ENCODE assay signal across 10 cellular contexts in genomic region chr7:86932038-86932512, GRCh38.
A peak's percentile ranks its signal among the peaks of the same experiment; 100 is the strongest.
DNase-seq lines count a peak whose midpoint lies in the region; FAIRE-seq and TF ChIP-seq lines count a peak whose summit lies in the region.
"Had no signal": no experiment of that assay in that cellular context is flagged by ENCODE, and none has a peak within 500 bp of the region (broad histone marks: within the 10 kb centered on the region; RNA-seq: fewer than 3 reads in every experiment).

No MANE protein-coding gene starts in this region.

- peaks cover 0 to 24% (median 0%) of the 10 kb centered on the region in 11 experiments; a peak in 9 of 22 replicates for H3K9me3 ChIP-seq in BLaER1 treated with 17β-estradiol and CSF1 and Interleukin-3, amounts not matched to agents 10 nM and 100 nM (replicated peaks in 1 of 11)
- H3K9me3 ChIP-seq in H9 (ENCODE audit: control insufficient read depth, low read depth, low read length) = no peaks in the 10 kb centered on the region
- H3K9me3 ChIP-seq in MM.1S (replicated peaks; ENCODE audit: insufficient read depth, low read length) = no peaks in the 10 kb centered on the region
- H3K9me3 ChIP-seq in neural progenitor cell (ENCODE audit: low read depth) = no peaks in the 10 kb centered on the region

- H3K4me1 ChIP-seq in BLaER1 treated with 17β-estradiol and CSF1 and Interleukin-3, amounts not matched to agents 10 nM and 100 nM = peaks cover 0 to 23% (median 9%) of the 10 kb centered on the region in 10 experiments; a peak in 13 of 20 replicates
- H3K4me1 ChIP-seq in H9 (ENCODE audit: insufficient read depth, low read length) (no peaks in the 10 kb centered on the region), MM.1S (ENCODE audit: low read length) (no peaks in the 10 kb centered on the region), neural progenitor cell (no peaks in the 10 kb centered on the region)

- H3K56ac ChIP-seq in H9 (ENCODE audit: insufficient read length, low read depth, low read length) = no peak overlapping the region

- H2BK15ac ChIP-seq in H9 (ENCODE audit: low read depth, low read length) = no peak overlapping the region

- H3K9me2 ChIP-seq in MM.1S (replicated peaks; ENCODE audit: insufficient read depth, low read length) = no peaks in the 10 kb centered on the region

- H3K9me3 Mint-ChIP-seq in H9 (no peaks in the 10 kb centered on the region), neural progenitor cell (no peaks in the 10 kb centered on the region)

- H3K14ac ChIP-seq in H9 (ENCODE audit: insufficient read depth, low read length) = no peak overlapping the region

- no peak overlapping the region for H3T11ph ChIP-seq in H9 (ENCODE audit: low read length)

- H2BK5ac ChIP-seq in H9 (ENCODE audit: insufficient read length, low read length) = no peak overlapping the region

- H3K27ac Mint-ChIP-seq in H9 = no peak overlapping the region
- no peak overlapping the region for H3K27ac Mint-ChIP-seq in neural progenitor cell

- no peak overlapping the region for H3K23ac ChIP-seq in H9 (ENCODE audit: insufficient read length, low read depth, low read length)

- peaks cover 5 to 7% of the 10 kb centered on the region in 2 experiments; a peak in 3 of 4 replicates for H3K4me1 Mint-ChIP-seq in H9
- H3K4me1 Mint-ChIP-seq in neural progenitor cell = peaks cover 2% of the 10 kb centered on the region

- no peak overlapping the region for H2AK5ac ChIP-seq in H9 (ENCODE audit: insufficient read length, low read length)

- H3K36me3 Mint-ChIP-seq in H9 (ENCODE audit: insufficient read depth in 1 of 3, low read depth in 3 of 3) = peaks cover 0 to 21% (median 0%) of the 10 kb centered on the region in 3 experiments; a peak in 4 of 7 replicates
- H3K36me3 Mint-ChIP-seq in neural progenitor cell = peaks cover 6% of the 10 kb centered on the region

- H3K4ac ChIP-seq in H9 (ENCODE audit: low read depth, low read length) = no peak overlapping the region

- DNase-seq in NOMO-1 treated with dmso at 0.1 percent for 144 hours (lab: John Stamatoyannopoulos, UW; ENCODE audit: unreplicated experiment) = peak; percentile 47
- DNase-seq in dermis blood vessel endothelial cell = peak; percentile 89
- peak; percentile 61 for DNase-seq in non-pigmented ciliary epithelial cell (ENCODE audit: low read depth)
- DNase-seq in H9 = no peak
- DNase-seq in MM.1S = no peak
- no peak for DNase-seq in neural progenitor cell (ENCODE audit: low spot score)
- no peak for DNase-seq in GM19239 (ENCODE audit: insufficient read length, low spot score)
- DNase-seq: GF-D8, NCI-H345 had no signal

- no peak overlapping the region for H2BK12ac ChIP-seq in H9 (ENCODE audit: insufficient read length, low read depth, low read length)

- H3K18ac ChIP-seq in H9 (ENCODE audit: insufficient read length, low read depth, low read length) = no peak overlapping the region

- peak overlapping the region in 3 of 11 experiments; percentile 1 to 12 (median 6); a peak in 2 of 22 replicates for H3K9ac ChIP-seq in BLaER1 treated with 17β-estradiol and CSF1 and Interleukin-3, amounts not matched to agents 10 nM and 100 nM
- no peak overlapping the region for H3K9ac ChIP-seq in H9 (ENCODE audit: extremely low read depth, insufficient read length, low read length)
- H3K9ac ChIP-seq in MM.1S (ENCODE audit: low read length) = no peak overlapping the region
- no peak overlapping the region for H3K9ac ChIP-seq in neural progenitor cell

- FAIRE-seq in GM19239 (lab: Jason Lieb, UNC) = no peak

- no peaks in the 10 kb centered on the region for H3K79me1 ChIP-seq in H9 (ENCODE audit: insufficient read depth, low read depth, low read length, poor library complexity, severe bottlenecking)

- no peaks in the 10 kb centered on the region for H3K36me3 ChIP-seq in BLaER1 treated with 17β-estradiol and CSF1 and Interleukin-3, amounts not matched to agents 10 nM and 100 nM
- no peaks in the 10 kb centered on the region for H3K36me3 ChIP-seq in MM.1S (replicated peaks; ENCODE audit: insufficient read depth, low read length)
- peaks cover 14% of the 10 kb centered on the region for H3K36me3 ChIP-seq in neural progenitor cell

- no peaks in the 10 kb centered on the region for H3K27me3 ChIP-seq in BLaER1 treated with 17β-estradiol and CSF1 and Interleukin-3, amounts not matched to agents 10 nM and 100 nM
- H3K27me3 ChIP-seq in H9 (ENCODE audit: insufficient read depth, low read length) = no peaks in the 10 kb centered on the region
- H3K27me3 ChIP-seq in MM.1S (replicated peaks; ENCODE audit: insufficient read depth, low read length) = no peaks in the 10 kb centered on the region
- no peaks in the 10 kb centered on the region for H3K27me3 ChIP-seq in neural progenitor cell

- H4K5ac ChIP-seq in H9 (ENCODE audit: insufficient read length, low read depth, low read length) = no peak overlapping the region

- peak overlapping the region in 7 of 11 experiments; percentile 1 to 46 (median 25); a peak in 8 of 22 replicates for H3K4me2 ChIP-seq in BLaER1 treated with 17β-estradiol and CSF1 and Interleukin-3, amounts not matched to agents 10 nM and 100 nM
- H3K4me2 ChIP-seq in H9 (ENCODE audit: insufficient read depth, insufficient read length, low read length) = no peak overlapping the region
- no peak overlapping the region for H3K4me2 ChIP-seq in MM.1S (ENCODE audit: low read depth, low read length)
- H3K4me2 ChIP-seq in neural progenitor cell = no peak overlapping the region

- no peak overlapping the region for H2BK120ac ChIP-seq in H9 (ENCODE audit: low read depth, low read length, poor library complexity, severe bottlenecking)

- H3K4me3 Mint-ChIP-seq in H9 (no peak overlapping the region), neural progenitor cell (no peak overlapping the region)

- H3K4me3 ChIP-seq in BLaER1 treated with 17β-estradiol and CSF1 and Interleukin-3, amounts not matched to agents 10 nM and 100 nM = no peak overlapping the region
- no peak overlapping the region for H3K4me3 ChIP-seq in MM.1S (ENCODE audit: low read length)
- H3K4me3 ChIP-seq in neural progenitor cell = no peak overlapping the region

- H3K23me2 ChIP-seq in H9 (ENCODE audit: insufficient read length, low read depth, low read length, poor library complexity, severe bottlenecking) = no peaks in the 10 kb centered on the region

- H4K91ac ChIP-seq in H9 (ENCODE audit: insufficient read length, low read depth, low read length) = no peak overlapping the region

- H3K27ac ChIP-seq in BLaER1 treated with 17β-estradiol and CSF1 and Interleukin-3, amounts not matched to agents 10 nM and 100 nM = peak overlapping the region in 8 of 11 experiments; percentile 5 to 73 (median 42); a peak in 11 of 22 replicates
- no peak overlapping the region for H3K27ac ChIP-seq in H9 (ENCODE audit: insufficient read length, low read depth, low read length)
- no peak overlapping the region for H3K27ac ChIP-seq in MM.1S (ENCODE audit: low read length)
- H3K27ac ChIP-seq in neural progenitor cell = no peak overlapping the region

- TF ChIP-seq CTCF in H9 (conservative IDR thresholded peaks at IDR 0.05) = no peak
- no peak for TF ChIP-seq CTCF in MM.1S (IDR thresholded peaks at IDR 0.05; ENCODE audit: low read length)
- no peak for TF ChIP-seq CTCF in neural progenitor cell (IDR thresholded peaks at IDR 0.05)

- no peaks in the 10 kb centered on the region for H4K20me1 ChIP-seq in BLaER1 treated with 17β-estradiol and CSF1 and Interleukin-3, amounts not matched to agents 10 nM and 100 nM
- H4K20me1 ChIP-seq in H9 (ENCODE audit: control insufficient read depth, insufficient read depth, insufficient read length) = no peaks in the 10 kb centered on the region
- H4K20me1 ChIP-seq in MM.1S (ENCODE audit: insufficient read depth, low read length) = no peaks in the 10 kb centered on the region
- peaks cover 6% of the 10 kb centered on the region for H4K20me1 ChIP-seq in neural progenitor cell (ENCODE audit: low read depth)

- WGBS in H9 (ENCODE audit: extremely low coverage, insufficient read length, low lambda C conversion rate) = no CpG with 5 or more reads among the region's 3 CpGs

- no peak overlapping the region for H2BK20ac ChIP-seq in H9 (ENCODE audit: low read depth, low read length, poor library complexity, severe bottlenecking)

- H3K27me3 Mint-ChIP-seq in H9 (ENCODE audit: low read depth) = no peaks in the 10 kb centered on the region
- no peaks in the 10 kb centered on the region for H3K27me3 Mint-ChIP-seq in neural progenitor cell (ENCODE audit: insufficient read depth, low read depth)

- H4K8ac ChIP-seq in H9 (replicated peaks; ENCODE audit: insufficient read length, low read depth, low read length) = no peak overlapping the region

- H3K79me2 ChIP-seq in H9 (ENCODE audit: insufficient read depth, low read length) (no peaks in the 10 kb centered on the region), MM.1S (ENCODE audit: low read length) (no peaks in the 10 kb centered on the region), neural progenitor cell (ENCODE audit: low read depth) (no peaks in the 10 kb centered on the region)

- H2AFZ ChIP-seq in H9 (ENCODE audit: low read length) (no peak overlapping the region), MM.1S (ENCODE audit: low read length) (no peak overlapping the region), neural progenitor cell (replicated peaks) (no peak overlapping the region)

- H3F3A ChIP-seq in MM.1S (ENCODE audit: insufficient read depth, low read length) (no peaks in the 10 kb centered on the region), neural progenitor cell (ENCODE audit: low read depth) (peaks cover 16% of the 10 kb centered on the region)

Comparison
In these comparisons a context has a peak if more than half of its experiments do, and no peak if none do; other contexts are left out.
1. H3K27ac ChIP-seq: peak in BLaER1 treated with 17β-estradiol and CSF1 and Interleukin-3, amounts not matched to agents 10 nM and 100 nM (8 of 11); none in H9 (single experiment), MM.1S (single experiment) and neural progenitor cell (single experiment).
2. H3K4me2 ChIP-seq: peak in BLaER1 treated with 17β-estradiol and CSF1 and Interleukin-3, amounts not matched to agents 10 nM and 100 nM (7 of 11); none in H9 (single experiment), MM.1S (single experiment) and neural progenitor cell (single experiment).
3. DNase-seq: peak in NOMO-1 treated with dmso at 0.1 percent for 144 hours (single experiment), dermis blood vessel endothelial cell (single experiment) and non-pigmented ciliary epithelial cell (single experiment); none in H9 (single experiment), MM.1S (single experiment), neural progenitor cell (single experiment) and GM19239 (single experiment).